19 cellular contexts compared by ENCODE assay signal in genomic region chr1:6471969-6472368, GRCh38.
DNase-seq lines count a peak whose midpoint lies in the region; ATAC-seq lines count a peak whose summit lies in the region.
"Had no signal": no experiment of that assay in that cellular context is flagged by ENCODE, and none has a peak within 500 bp of the region (broad histone marks: within the 10 kb centered on the region; RNA-seq: fewer than 3 reads in every experiment).

No MANE protein-coding gene starts in this region.

- peak overlapping the region; percentile 57 to 62 for H3K4me3 ChIP-seq in mucosa of rectum (ENCODE audit: low read length in 2 of 2)
- H3K4me3 ChIP-seq: BLaER1, right atrium auricular region had no signal

- peak overlapping the region; percentile 70 to 89 for H3K9ac ChIP-seq in mucosa of rectum (ENCODE audit: low read depth in 1 of 2, low read length in 2 of 2)
- H3K9ac ChIP-seq: BLaER1 had no signal

- peaks cover 34 to 43% of the 10 kb centered on the region in 2 donors for H3K4me1 ChIP-seq in mucosa of rectum (ENCODE audit: control insufficient read depth in 2 of 2, insufficient read depth in 2 of 2, low read length in 2 of 2)
- H3K4me1 ChIP-seq: BLaER1 had no signal

- ATAC-seq in GM19455 (IDR thresholded peaks at IDR 0.05; ENCODE audit: unreplicated experiment) (no peak), HG03135 (IDR thresholded peaks at IDR 0.05; ENCODE audit: unreplicated experiment) (no peak)
- ATAC-seq: activated naive CD4-positive, alpha-beta T cell treated with anti-CD3 and anti-CD28 coated beads, Interleukin-2, amount 50 U/mL, for 72 hours; Right ventricle myocardium inferior had no signal

- DNase-seq in NCI-H2029 (lab: John Stamatoyannopoulos, UW) (peak; percentile 64), NCI-H2029 treated with DMSO at 0.1 percent for 48 hours (lab: John Stamatoyannopoulos, UW) (no peak), epithelial cell of prostate (ENCODE audit: low read depth, low spot score) (peak; percentile 65), activated gamma-delta T cell treated with Interleukin-2 at 50 U/mL for 16 hours (no peak), NCI-H1092 (lab: John Stamatoyannopoulos, UW) (no peak)
- DNase-seq: activated T-cell treated with anti-CD3 and anti-CD28 coated beads, Interleukin-2, amount 50 U/mL, for 24 hours; cortex of kidney; glutamatergic neuron; NCI-H1694; NCI-H446; stimulated activated CD4-positive, alpha-beta T cell treated with anti-CD3 and anti-CD28 coated beads, Interleukin-1b, Interleukin-23, amount 100 ng/mL, for 48 hours; T-cell had no signal

- H3K9me3 ChIP-seq in mucosa of rectum (ENCODE audit: control insufficient read depth in 2 of 2, low read length in 2 of 2), result no peaks in the 10 kb centered on the region
- H3K9me3 ChIP-seq: BLaER1, right atrium auricular region had no signal

- H3K36me3 ChIP-seq in mucosa of rectum (ENCODE audit: control insufficient read depth in 2 of 2, insufficient read depth in 2 of 2, low read length in 2 of 2), result peaks cover 9 to 11% of the 10 kb centered on the region in 2 donors
- H3K36me3 ChIP-seq: BLaER1 had no signal

- H3K27ac ChIP-seq in epithelial cell of prostate (peak overlapping the region; percentile 61), mucosa of rectum (ENCODE audit: low read depth in 2 of 2, low read length in 2 of 2) (peak overlapping the region; percentile 99 to 100)
- H3K27ac ChIP-seq: BLaER1, right atrium auricular region had no signal

- H3K27me3 ChIP-seq in mucosa of rectum (ENCODE audit: control insufficient read depth in 2 of 2, insufficient read depth in 2 of 2, low read length in 2 of 2), result no peaks in the 10 kb centered on the region
- H3K27me3 ChIP-seq: right atrium auricular region had no signal

Comparison
In these comparisons a context has a peak if more than half of its experiments do, and no peak if none do; other contexts are left out.
1. DNase-seq: peak in NCI-H2029 (single experiment) and epithelial cell of prostate (single experiment); none in NCI-H2029 treated with DMSO at 0.1 percent for 48 hours (single experiment), activated gamma-delta T cell treated with Interleukin-2 at 50 U/mL for 16 hours (single experiment) and NCI-H1092 (single experiment).